8 cellular contexts compared by ENCODE assay signal in genomic region chr10:132331956-132332749, GRCh38. TPM values are rescaled to one million over a fixed set of nuclear protein-coding genes. Genes with fewer than 3 reads are reported as not detected.
A peak's percentile ranks its signal among the peaks of the same experiment; 100 is the strongest.
DNase-seq lines count a peak whose midpoint lies in the region; ATAC-seq and TF ChIP-seq lines count a peak whose summit lies in the region.

TSS of gene LRRC27 (plus strand) at chr10:132332193. CDS start at chr10:132333525, 1,332 bp downstream.

- no peaks in the 10 kb centered on the region for H3K36me3 ChIP-seq in kidney epithelial cell (ENCODE audit: control insufficient read depth, insufficient read depth, low read length)

- no peaks in the 10 kb centered on the region for H3K27me3 ChIP-seq in kidney epithelial cell (ENCODE audit: control insufficient read depth, insufficient read depth, low read length)

- peak within 1 kb of the TSS; percentile 81 for H3K4me3 ChIP-seq in kidney epithelial cell (ENCODE audit: low read depth, low read length)

- peak; percentile 77 for ATAC-seq in HG03432 (IDR thresholded peaks at IDR 0.05; ENCODE audit: unreplicated experiment)

- DNase-seq in Ammon's horn (ENCODE audit: low spot score) (peak; percentile 96), GM19238 (ENCODE audit: insufficient read length, low spot score) (peak; percentile 96), NCI-H446 treated with DMSO at 0.1 percent for 48 hours (lab: John Stamatoyannopoulos, UW) (peak; percentile 77), cerebellum (ENCODE audit: low spot score) (peak; percentile 96), kidney epithelial cell (ENCODE audit: low read depth) (peak; percentile 85)
- peak; percentile 100 for DNase-seq in activated CD4-positive, alpha-beta T cell treated with anti-CD3 and anti-CD28 coated beads for 1 hour
- DNase-seq in stimulated activated CD4-positive, alpha-beta T cell treated with anti-CD3 and anti-CD28 coated beads, Interleukin-15, amount 100 ng/mL, for 1 hour (ENCODE audit: low read depth in 1 of 2, low spot score in 1 of 2), result peak; percentile 99 to 100

- TF ChIP-seq CTCF in kidney epithelial cell (IDR thresholded peaks at IDR 0.05; ENCODE audit: insufficient read depth, low read length, poor library complexity, severe bottlenecking), result no peak

RNA-seq across cellular contexts. Expression of gene LRRC27, which starts in this region (rescaled TPM):
- 16.6 TPM for total RNA-seq in cerebellum
- 8.1 and 13.3 TPM in 2 replicates for total RNA-seq in kidney epithelial cell

Comparison
In these comparisons a context has a peak if more than half of its experiments do, and no peak if none do; other contexts are left out.
1. Peak in every context shown above with its lines: DNase-seq, ATAC-seq and H3K4me3 ChIP-seq.